ENCODE assay signal across 15 cellular contexts in the genomic region with DNA sequence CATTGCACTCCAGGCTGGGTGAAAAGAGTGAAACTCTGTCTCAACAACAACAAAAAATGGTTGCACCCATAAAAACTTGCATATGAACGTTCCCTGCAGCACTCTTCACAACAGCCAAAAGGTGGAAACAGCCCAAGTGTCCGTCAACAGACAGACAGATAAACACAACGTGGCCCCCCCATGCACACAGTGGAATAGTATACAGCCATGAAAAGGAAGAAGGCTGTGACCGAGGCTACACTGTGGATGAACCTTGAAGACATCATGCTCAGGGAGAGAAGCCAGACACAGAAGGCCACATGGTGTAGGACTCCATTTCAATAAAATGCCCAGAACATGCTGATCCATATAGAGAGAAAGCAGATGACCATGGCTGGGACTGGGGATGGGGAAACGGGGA. TPM values are rescaled to one million over a fixed set of nuclear protein-coding genes. Genes with fewer than 3 reads are reported as not detected.
DNase-seq lines count a peak whose midpoint lies in the region; ATAC-seq, FAIRE-seq and TF ChIP-seq lines count a peak whose summit lies in the region.
"Had no signal": no experiment of that assay in that cellular context is flagged by ENCODE, and none has a peak within 500 bp of the region (broad histone marks: within the 10 kb centered on the region; RNA-seq: fewer than 3 reads in every experiment).

No MANE protein-coding gene starts in this region.

- no peak for TF ChIP-seq POLR2A in GM12891 (IDR thresholded peaks at IDR 0.05; ENCODE audit: low read depth, low read length)

- H3K27me3 ChIP-seq in CD4-positive, alpha-beta memory T cell (ENCODE audit: insufficient read depth, low read length) = no peaks in the 10 kb centered on the region
- H3K27me3 ChIP-seq in neutrophil (no peaks in the 10 kb centered on the region), left lung (no peaks in the 10 kb centered on the region)
- H3K27me3 ChIP-seq: tibial nerve had no signal

- DNase-seq in CD4-positive, alpha-beta memory T cell = no peak
- DNase-seq in GM12891 (ENCODE audit: insufficient read length, low spot score) = no peak
- DNase-seq in ecto neural progenitor cell (ENCODE audit: low spot score) = peak; percentile 21
- DNase-seq in left lung = no peak
- DNase-seq in NCI-H2171 treated with DMSO at 0.1 percent for 48 hours (lab: John Stamatoyannopoulos, UW) = no peak
- DNase-seq: EL, NCI-H1930 had no signal

- no peaks in the 10 kb centered on the region for H3K27me3 Mint-ChIP-seq in CD4-positive, alpha-beta memory T cell

- CTCF ChIA-PET in CD4-positive, alpha-beta memory T cell (lab: Charles Lee; ENCODE audit: partially characterized antibody) = no interaction called here

- H3K36me3 Mint-ChIP-seq in CD4-positive, alpha-beta memory T cell = peaks cover 47 to 54% of the 10 kb centered on the region in 2 donors

- intact Hi-C loops in CD4-positive, alpha-beta memory T cell (cut with micrococcal nuclease) = no loop called here
- intact Hi-C loops in left lung (cut with DNase I) = no loop called here

- POLR2A ChIA-PET in CD4-positive, alpha-beta memory T cell (lab: Charles Lee; ENCODE audit: partially characterized antibody) = no interaction called here

- no peak overlapping the region for H3K4me3 ChIP-seq in CD4-positive, alpha-beta memory T cell (ENCODE audit: low read length in 2 of 2)
- no peak overlapping the region for H3K4me3 ChIP-seq in neutrophil (ENCODE audit: low read depth in 1 of 2, low read length in 1 of 2)
- H3K4me3 ChIP-seq in left lung = no peak overlapping the region
- H3K4me3 ChIP-seq: tibial nerve had no signal

- H3K36me3 ChIP-seq in CD4-positive, alpha-beta memory T cell (ENCODE audit: insufficient read depth, low read length) = peaks cover 36% of the 10 kb centered on the region
- H3K36me3 ChIP-seq in neutrophil (peaks cover 13% of the 10 kb centered on the region), left lung (no peaks in the 10 kb centered on the region)
- H3K36me3 ChIP-seq: tibial nerve had no signal

- no peaks in the 10 kb centered on the region for H3K9me3 ChIP-seq in CD4-positive, alpha-beta memory T cell (ENCODE audit: control insufficient read depth in 1 of 2, low read length in 2 of 2)
- H3K9me3 ChIP-seq in neutrophil (no peaks in the 10 kb centered on the region), left lung (no peaks in the 10 kb centered on the region)

- H3K27ac ChIP-seq in CD4-positive, alpha-beta memory T cell (ENCODE audit: low read depth, low read length) = no peak overlapping the region
- H3K27ac ChIP-seq in neutrophil = peak overlapping the region; percentile 54
- peak overlapping the region in 1 of 2 donors; percentile 76 for H3K27ac ChIP-seq in left lung
- H3K27ac ChIP-seq: C4-2B, HL-60 had no signal

- peak overlapping the region in 6 of 7 donors; percentile 22 to 83 (median 68) for H3K27ac Mint-ChIP-seq in CD4-positive, alpha-beta memory T cell
- H3K27ac Mint-ChIP-seq: activated naive CD4-positive, alpha-beta T cell treated with anti-CD3 and anti-CD28 coated beads, Interleukin-2, amount 50 U/mL, for 72 hours; T-helper 1 cell treated with Interleukin-12 subunit alpha and Interleukin-12 subunit beta and Interleukin-4 antibody, amounts not matched to agents 30 μg/mL and 1 μg/mL, for 36 hours had no signal

- peaks cover 34% of the 10 kb centered on the region for H3K4me1 ChIP-seq in CD4-positive, alpha-beta memory T cell (ENCODE audit: insufficient read depth, low read length)
- H3K4me1 ChIP-seq in neutrophil (ENCODE audit: control insufficient read depth in 1 of 2, insufficient read depth in 1 of 2, low read depth in 1 of 2, low read length in 1 of 2) (peaks cover 37 to 39% of the 10 kb centered on the region in 2 experiments), left lung (peaks cover 0 to 35% of the 10 kb centered on the region in 2 donors)
- H3K4me1 ChIP-seq: tibial nerve had no signal

- peaks cover 0 to under 1% (median 0%) of the 10 kb centered on the region in 8 donors for H3K9me3 Mint-ChIP-seq in CD4-positive, alpha-beta memory T cell

- ATAC-seq in GM19455 (IDR thresholded peaks at IDR 0.05; ENCODE audit: unreplicated experiment) (no peak), left lung (no peak)
- ATAC-seq: activated naive CD4-positive, alpha-beta T cell treated with anti-CD3 and anti-CD28 coated beads, Interleukin-2, amount 50 U/mL, for 72 hours had no signal

- no peak for TF ChIP-seq CTCF in neutrophil (IDR thresholded peaks at IDR 0.05)
- no peak for TF ChIP-seq CTCF in left lung (IDR thresholded peaks at IDR 0.05)

- H3K4me1 Mint-ChIP-seq in CD4-positive, alpha-beta memory T cell = peaks cover 18 to 47% (median 24%) of the 10 kb centered on the region in 4 donors

- FAIRE-seq in GM12891 (lab: Jason Lieb, UNC) = peak; percentile 9
- FAIRE-seq: islet of Langerhans had no signal

- H3K4me3 Mint-ChIP-seq in CD4-positive, alpha-beta memory T cell = peak overlapping the region in 1 of 8 donors; percentile 25
- H3K4me3 Mint-ChIP-seq: T-helper 1 cell treated with Interleukin-12 subunit alpha and Interleukin-12 subunit beta and Interleukin-4 antibody, amounts not matched to agents 30 μg/mL and 1 μg/mL, for 36 hours had no signal

TF ChIP-seq in GM12891, 5 proteins besides CTCF, POLR2A, EP300 and RAD21:
- TF ChIP-seq POU2F2 (IDR thresholded peaks at IDR 0.05; ENCODE audit: low read depth, low read length) (no peak), POLR2AphosphoS5 (IDR thresholded peaks at IDR 0.05; ENCODE audit: low read depth, low read length) (no peak), PAX5 (IDR thresholded peaks at IDR 0.05; ENCODE audit: insufficient read depth, low read length, severe bottlenecking) (no peak), TAF1 (IDR thresholded peaks at IDR 0.05; ENCODE audit: low read depth, low read length) (no peak), SPI1 (IDR thresholded peaks at IDR 0.05; ENCODE audit: low read depth, low read length) (no peak)
TF ChIP-seq in GM12891: peak in this region for 0.

RNA-seq across cellular contexts. Expression of gene ASMTL, which starts 33.5 kb away (rescaled TPM):
- 10 to 100 TPM; 35.9 to 37.9 TPM for total RNA-seq in CD4-positive, alpha-beta memory T cell
- polyA plus RNA-seq in CD4-positive, alpha-beta memory T cell = 10 to 100 TPM; 35.0 to 50.4 TPM
- polyA plus RNA-seq in GM12891 (2012; ENCODE audit: low read depth, missing spikeins) = 59.7 TPM
- total RNA-seq in left lung = 10 to 100 TPM; 18.6 to 19.6 TPM

RNA-seq across cellular contexts. Expression of gene P2RY8, which starts 50.8 kb away (rescaled TPM):
- 100 to 1,000 TPM; 195 TPM for total RNA-seq in CD4-positive, alpha-beta memory T cell
- 100 to 1,000 TPM; 194 to 261 TPM for polyA plus RNA-seq in CD4-positive, alpha-beta memory T cell
- 42.6 TPM for polyA plus RNA-seq in GM12891 (2012; ENCODE audit: low read depth, missing spikeins)
- total RNA-seq in left lung = 1 to 10 TPM; 1.5 to 6.9 TPM

Comparison
In these comparisons a context has a peak if more than half of its experiments do, and no peak if none do; other contexts are left out.
1. RNA of gene P2RY8, which starts 50.8 kb away (total RNA-seq): 195 TPM in CD4-positive, alpha-beta memory T cell; 1.5 to 6.9 TPM in left lung; every median in the first group is over 10 times any median in the second.